21 cellular contexts compared by ENCODE assay signal in the genomic region with DNA sequence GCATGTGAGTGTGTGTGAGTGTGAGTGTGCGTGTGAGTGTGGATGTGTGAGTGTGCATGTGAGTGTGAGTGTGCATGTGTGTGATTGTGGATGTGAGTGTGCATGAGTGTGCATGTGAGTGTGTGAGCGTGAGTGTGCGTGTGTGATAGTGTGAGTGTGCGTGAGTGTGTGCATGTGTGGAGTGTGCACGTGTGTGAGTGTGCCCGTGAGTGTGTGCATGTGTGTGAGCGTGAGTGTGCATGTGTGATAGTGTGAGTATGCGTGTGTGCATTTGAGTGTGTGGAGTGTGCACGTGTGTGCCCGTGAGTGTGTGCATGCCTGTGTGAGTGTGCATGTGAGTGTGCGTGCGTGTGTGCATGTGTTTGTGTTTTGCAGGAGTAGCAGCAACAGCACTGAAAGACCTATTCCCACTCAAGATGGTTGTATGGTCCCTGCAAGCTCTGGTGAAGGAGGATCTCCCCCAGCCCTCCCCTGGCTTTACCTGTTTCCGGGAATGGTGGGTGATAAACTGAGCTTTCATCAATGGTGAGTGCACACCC. TPM values are rescaled to one million over a fixed set of nuclear protein-coding genes. Genes with fewer than 3 reads are reported as not detected.
DNase-seq lines count a peak whose midpoint lies in the region; ATAC-seq, FAIRE-seq and TF ChIP-seq lines count a peak whose summit lies in the region.
"Had no signal": no experiment of that assay in that cellular context is flagged by ENCODE, and none has a peak within 500 bp of the region (broad histone marks: within the 10 kb centered on the region; RNA-seq: fewer than 3 reads in every experiment).

No MANE protein-coding gene starts in this region.

- no peaks in the 10 kb centered on the region for H3K9me3 ChIP-seq in K562 (replicated peaks; ENCODE audit: control insufficient read depth, insufficient read depth, low read depth, low read length)
- peaks cover 7% of the 10 kb centered on the region for H3K9me3 ChIP-seq in mesenchymal stem cell (ENCODE audit: control insufficient read depth, low read length)
- no peaks in the 10 kb centered on the region for H3K9me3 ChIP-seq in suprapubic skin
- H3K9me3 ChIP-seq in tibial nerve = no peaks in the 10 kb centered on the region
- H3K9me3 ChIP-seq: A549, BE2C, HAP-1 had no signal

- H2BK12ac ChIP-seq in mesenchymal stem cell (ENCODE audit: low read length in 2 of 2) = no peak overlapping the region

- H3K79me2 ChIP-seq in K562 (ENCODE audit: control insufficient read depth, insufficient read depth, low read length) = no peaks in the 10 kb centered on the region

- DNase-seq in HTR-8/SVneo (ENCODE audit: insufficient read length, low spot score) (no peak), K562 (ENCODE audit: extremely low read depth in 1 of 4, low spot score in 3 of 4) (no peak), mesenchymal stem cell (no peak), cerebellar nuclear complex (lab: John Stamatoyannopoulos, UW) (no peak), suprapubic skin (ENCODE audit: low spot score in 2 of 2) (no peak), tibial nerve (ENCODE audit: low spot score in 2 of 2) (no peak), DMS153 treated with DMSO at 0.1 percent for 48 hours (lab: John Stamatoyannopoulos, UW; ENCODE audit: unreplicated experiment) (no peak)
- DNase-seq: BE2C; CD4-positive, alpha-beta memory T cell; DMS79 treated with DMSO at 0.1 percent for 48 hours; EL; HFFc6 had no signal

- no peak overlapping the region for H3K23ac ChIP-seq in mesenchymal stem cell (ENCODE audit: low read length in 2 of 2)

- no TSS peak for BruUV-seq in K562 (replicated peaks; lab: Mats Ljungman, UMichigan)

- H3K9me1 ChIP-seq in K562 (ENCODE audit: control insufficient read depth, insufficient read depth, low read length) = no peaks in the 10 kb centered on the region

- TF ChIP-seq EP300 in K562 (IDR thresholded peaks at IDR 0.05; ENCODE audit: low read length) = no peak
- TF ChIP-seq EP300 in suprapubic skin (IDR thresholded peaks at IDR 0.05) = no peak
- TF ChIP-seq EP300 in tibial nerve (IDR thresholded peaks at IDR 0.05) = no peak

- H3K36me3 ChIP-seq in K562 (ENCODE audit: control insufficient read depth, insufficient read depth, low read length) (no peaks in the 10 kb centered on the region), mesenchymal stem cell (ENCODE audit: control insufficient read depth in 1 of 2, insufficient read depth in 2 of 2, low read depth in 1 of 2, low read length in 2 of 2) (no peaks in the 10 kb centered on the region), suprapubic skin (no peaks in the 10 kb centered on the region), tibial nerve (no peaks in the 10 kb centered on the region)
- H3K36me3 ChIP-seq: BE2C, HAP-1 had no signal

- peak overlapping the region; percentile 89 for H4K91ac ChIP-seq in mesenchymal stem cell (ENCODE audit: low read length)

- no peak overlapping the region for H3K27ac ChIP-seq in K562 (ENCODE audit: extremely low read depth, low read depth, low read length)
- no peak overlapping the region for H3K27ac ChIP-seq in mesenchymal stem cell (ENCODE audit: low read length, poor library complexity, severe bottlenecking)
- no peak overlapping the region for H3K27ac ChIP-seq in suprapubic skin
- no peak overlapping the region for H3K27ac ChIP-seq in tibial nerve
- H3K27ac ChIP-seq: A549, C4-2B, HL-60, KMS-11 had no signal

- no peak overlapping the region for H2BK5ac ChIP-seq in mesenchymal stem cell (ENCODE audit: low read depth, low read length, poor library complexity, severe bottlenecking)

- H2AFZ ChIP-seq in K562 (ENCODE audit: low read depth, low read length) = no peak overlapping the region
- no peak overlapping the region for H2AFZ ChIP-seq in mesenchymal stem cell (ENCODE audit: low read depth, low read length)
- H2AFZ ChIP-seq: GM23338 had no signal

- no peak for TF ChIP-seq CTCF in K562 (IDR thresholded peaks at IDR 0.05 in 2 of 3, conservative IDR thresholded peaks at IDR 0.05 in 1 of 3; ENCODE audit: insufficient read depth in 2 of 3, low read depth in 1 of 3, low read length in 3 of 3)
- no peak for TF ChIP-seq CTCF in suprapubic skin (IDR thresholded peaks at IDR 0.05)
- no peak for TF ChIP-seq CTCF in tibial nerve (IDR thresholded peaks at IDR 0.05)

- peaks cover 7 to 31% of the 10 kb centered on the region in 2 experiments for H3K27me3 ChIP-seq in K562 (ENCODE audit: control insufficient read depth in 2 of 2, insufficient read depth in 2 of 2, low read length in 2 of 2)
- peaks cover 20 to 64% of the 10 kb centered on the region in 2 experiments for H3K27me3 ChIP-seq in mesenchymal stem cell (ENCODE audit: control insufficient read depth in 1 of 2, insufficient read depth in 1 of 2, low read length in 2 of 2)
- H3K27me3 ChIP-seq in suprapubic skin = peaks cover 8% of the 10 kb centered on the region
- H3K27me3 ChIP-seq in tibial nerve = peaks cover 0 to 8% of the 10 kb centered on the region in 2 donors

- H2AK5ac ChIP-seq in mesenchymal stem cell (ENCODE audit: low read length, severe bottlenecking) = no peak overlapping the region

- H3K4me3 ChIP-seq in K562 = no peak overlapping the region
- peak overlapping the region in 1 of 2 experiments; percentile 29 for H3K4me3 ChIP-seq in mesenchymal stem cell (ENCODE audit: insufficient read depth in 1 of 2, low read depth in 1 of 2, low read length in 2 of 2)
- no peak overlapping the region for H3K4me3 ChIP-seq in suprapubic skin
- H3K4me3 ChIP-seq in tibial nerve = no peak overlapping the region
- H3K4me3 ChIP-seq: A549, GM23338, HAP-1 had no signal

- H4K20me1 ChIP-seq in K562 (replicated peaks; ENCODE audit: control insufficient read depth, insufficient read depth, low read length) = peaks cover 1% of the 10 kb centered on the region; the same call in 1 of the 2 replicates

- CTCF ChIA-PET in K562 (lab: Yijun Ruan, JAX; ENCODE audit: low intra/inter-chr PET ratio) = no interaction called here

- intact Hi-C loops in K562 (cut with micrococcal nuclease) = no loop called here

- TF ChIP-seq RAD21 in K562 (CRISPR knock-in tag; conservative IDR thresholded peaks at IDR 0.05 in 1 of 2, IDR thresholded peaks at IDR 0.05 in 1 of 2) = no peak

- no peak overlapping the region for H4K8ac ChIP-seq in mesenchymal stem cell (ENCODE audit: low read length)

- TF ChIP-seq POLR2A in K562 (conservative IDR thresholded peaks at IDR 0.05) = no peak
- no peak for TF ChIP-seq POLR2A in suprapubic skin (IDR thresholded peaks at IDR 0.05)
- no peak for TF ChIP-seq POLR2A in tibial nerve (IDR thresholded peaks at IDR 0.05)

- H3K4me2 ChIP-seq in K562 (ENCODE audit: insufficient read depth, low read length) (no peak overlapping the region), mesenchymal stem cell (ENCODE audit: low read length, poor library complexity, severe bottlenecking) (no peak overlapping the region)
- H3K4me2 ChIP-seq: A549, GM23338, KMS-11 had no signal

- FAIRE-seq in HTR-8/SVneo (lab: Jason Lieb, UNC) = peak; percentile 96
- no peak for FAIRE-seq in K562 (lab: Jason Lieb, UNC)
- FAIRE-seq: A549, G401.6 had no signal

- H3K79me1 ChIP-seq in mesenchymal stem cell (replicated peaks; ENCODE audit: low read length, poor library complexity, severe bottlenecking) = no peaks in the 10 kb centered on the region

- H3K4me1 ChIP-seq in K562 (replicated peaks in 1 of 2; ENCODE audit: control insufficient read depth in 2 of 2, insufficient read depth in 2 of 2, low read length in 2 of 2) = peaks cover 0 to 3% of the 10 kb centered on the region in 2 experiments; a peak in 1 of 5 replicates
- H3K4me1 ChIP-seq in mesenchymal stem cell (ENCODE audit: control insufficient read depth, insufficient read depth, low read depth, low read length) = peaks cover 4% of the 10 kb centered on the region
- peaks cover 24% of the 10 kb centered on the region for H3K4me1 ChIP-seq in suprapubic skin
- H3K4me1 ChIP-seq in tibial nerve = peaks cover 0 to 13% (median 7%) of the 10 kb centered on the region in 4 donors
- H3K4me1 ChIP-seq: A549, HAP-1 had no signal

- H3K4ac ChIP-seq in mesenchymal stem cell (ENCODE audit: low read depth in 1 of 2, low read length in 2 of 2) = no peak overlapping the region

- H3K18ac ChIP-seq in mesenchymal stem cell (ENCODE audit: low read depth in 1 of 2, low read length in 2 of 2) = no peak overlapping the region

- 10% methylated on average over 12 of the region's 13 CpGs for WGBS in K562 (ENCODE audit: insufficient coverage, low coverage, missing lambda C conversion rate)
- 77% methylated on average over 13 of the region's 13 CpGs for WGBS in mesenchymal stem cell
- WGBS in suprapubic skin = 84% methylated on average over 13 of the region's 13 CpGs
- 91 to 95% methylated on average over 13 of the region's 13 CpGs for WGBS in tibial nerve, 2 donors

- H3K9ac ChIP-seq in K562 (ENCODE audit: insufficient read depth in 1 of 2, low read depth in 2 of 2, low read length in 2 of 2) = no peak overlapping the region
- no peak overlapping the region for H3K9ac ChIP-seq in mesenchymal stem cell (ENCODE audit: low read length)
- H3K9ac ChIP-seq: KMS-11 had no signal

- POLR2A ChIA-PET in K562 (lab: Yijun Ruan, JAX) = interaction anchor here (0.6 kb wide), 1 partner anchor 593 kb away, joined by 3 read pairs; no protein-coding TSS in a partner anchor

- H2BK120ac ChIP-seq in mesenchymal stem cell (ENCODE audit: low read depth, low read length) = no peak overlapping the region

- no peak overlapping the region for H2BK15ac ChIP-seq in mesenchymal stem cell (ENCODE audit: low read depth, poor library complexity, severe bottlenecking)

- ATAC-seq in K562 = no peak
- ATAC-seq: A549, GM23338 had no signal

- H3K14ac ChIP-seq in mesenchymal stem cell (ENCODE audit: low read length in 2 of 2) = no peak overlapping the region

- in situ Hi-C loops in K562 (cut with MboI) = no loop called here

RNA-seq across cellular contexts. Expression of a gene that starts 30.7 kb away (rescaled TPM):
- total RNA-seq in K562 (2011; cell fraction: chromatin; rRNA removed; ENCODE audit: low replicate concordance) = not detected in 2 replicates
- total RNA-seq in K562 (2011; cell fraction: nucleolus; rRNA removed) = not detected in 2 replicates
- total RNA-seq in K562 (2011; cell fraction: nucleoplasm; rRNA removed) = not detected in 2 replicates
- total RNA-seq in K562 (2014; rRNA removed) = not detected in 2 replicates
- not detected in 2 replicates for total RNA-seq in K562 (2014; rRNA removed; fragmentation: Illumina TruSeq; extraction: Trizol)
- not detected in 2 replicates for total RNA-seq in K562 (2015; rRNA removed; fragmentation: Illumina TruSeq; extraction: Trizol)
- total RNA-seq in K562 (2021) = not detected in 2 replicates
- not detected in 2 replicates for polyA plus RNA-seq in K562 (2011; rRNA removed)
- not detected in 2 replicates for polyA plus RNA-seq in K562 (2011; cell fraction: cytosol; rRNA removed)
- polyA plus RNA-seq in K562 (2011; cell fraction: nucleus; rRNA removed) = not detected in 2 replicates
- polyA plus RNA-seq in K562 (2012) = not detected in 2 replicates
- not detected in 2 replicates for polyA plus RNA-seq in K562 (2014; fragmentation: Illumina TruSeq; extraction: Trizol)
- polyA plus RNA-seq in K562 (2014; fragmentation: Nextera tagmentation; extraction: Ambion mirVana) = not detected
- not detected in 2 replicates for polyA plus RNA-seq in K562 (2014; rRNA removed)
- not detected in 2 replicates for polyA minus RNA-seq in K562 (2011; rRNA and poly(A)+ RNA removed)
- not detected in 2 replicates for polyA minus RNA-seq in K562 (2011; cell fraction: cytosol; rRNA and poly(A)+ RNA removed)
- polyA minus RNA-seq in K562 (2011; cell fraction: nucleus; rRNA and poly(A)+ RNA removed) = not detected in 2 replicates
- not detected for polyA plus RNA-seq in mesenchymal stem cell (2013, experiment 1 of 2)
- polyA plus RNA-seq in mesenchymal stem cell (2013, experiment 2 of 2) = not detected
- 1 to 10 TPM in 3 of 4 donors, under 1 TPM in 1; 0.53 to 1.5 (median 1.2) TPM for total RNA-seq in suprapubic skin
- total RNA-seq in tibial nerve = not detected
- total RNA-seq: CD4-positive, alpha-beta memory T cell; GM23338; HFFc6 had no signal
- polyA plus RNA-seq: A549; AG04450; CD4-positive, alpha-beta memory T cell; GM23338; IgD-negative memory B cell had no signal
